ENCODE assay signal across 9 cellular contexts in genomic region chr11:133078591-133079179, GRCh38.
DNase-seq lines count a peak whose midpoint lies in the region; ATAC-seq and TF ChIP-seq lines count a peak whose summit lies in the region.
"Had no signal": no experiment of that assay in that cellular context is flagged by ENCODE, and none has a peak within 500 bp of the region (broad histone marks: within the 10 kb centered on the region; RNA-seq: fewer than 3 reads in every experiment).

No MANE protein-coding gene starts in this region.

- ATAC-seq in activated T-cell treated with anti-CD3 and anti-CD28 coated beads, Interleukin-2, amount 50 U/mL, for 72 hours (replicated peaks in 1 of 2) = no peak
- ATAC-seq in HG02759 (IDR thresholded peaks at IDR 0.05; ENCODE audit: unreplicated experiment) = peak; percentile 44

- no peaks in the 10 kb centered on the region for H3K9me3 ChIP-seq in breast epithelium
- no peaks in the 10 kb centered on the region for H3K9me3 ChIP-seq in vagina
- H3K9me3 ChIP-seq: suprapubic skin had no signal

- H3K4me3 ChIP-seq in breast epithelium (no peak overlapping the region), vagina (no peak overlapping the region)
- H3K4me3 ChIP-seq: suprapubic skin had no signal

- H3K9me3 Mint-ChIP-seq in activated T-cell treated with anti-CD3 and anti-CD28 coated beads, Interleukin-2, amount 50 U/mL, for 72 hours = no peaks in the 10 kb centered on the region
- no peaks in the 10 kb centered on the region for H3K9me3 Mint-ChIP-seq in activated T-cell treated with anti-CD3 and anti-CD28 coated beads, Interleukin-2, amount 50 U/mL, for 24 hours

- no peaks in the 10 kb centered on the region for H3K36me3 ChIP-seq in breast epithelium
- no peaks in the 10 kb centered on the region for H3K36me3 ChIP-seq in vagina
- H3K36me3 ChIP-seq: suprapubic skin had no signal

- TF ChIP-seq POLR2A in breast epithelium (IDR thresholded peaks at IDR 0.05) = no peak
- no peak for TF ChIP-seq POLR2A in vagina (IDR thresholded peaks at IDR 0.05)

- TF ChIP-seq CTCF in breast epithelium (IDR thresholded peaks at IDR 0.05) (peak; percentile 8 to 39 (median 26)), vagina (IDR thresholded peaks at IDR 0.05) (peak; percentile 20 to 35 (median 30))

- intact Hi-C loops in breast epithelium (cut with DNase I; ENCODE audit: low total_unique reads) (no loop called here), vagina (cut with DNase I) (no loop called here)

- H3K36me3 Mint-ChIP-seq in activated T-cell treated with anti-CD3 and anti-CD28 coated beads, Interleukin-2, amount 50 U/mL, for 72 hours (ENCODE audit: insufficient read depth in 2 of 2) = no peaks in the 10 kb centered on the region
- H3K36me3 Mint-ChIP-seq in activated T-cell treated with anti-CD3 and anti-CD28 coated beads, Interleukin-2, amount 50 U/mL, for 24 hours (ENCODE audit: low read depth) = no peaks in the 10 kb centered on the region

- no peak overlapping the region for H3K4me3 Mint-ChIP-seq in activated T-cell treated with anti-CD3 and anti-CD28 coated beads, Interleukin-2, amount 50 U/mL, for 72 hours
- H3K4me3 Mint-ChIP-seq in activated T-cell treated with anti-CD3 and anti-CD28 coated beads, Interleukin-2, amount 50 U/mL, for 24 hours = no peak overlapping the region

- H3K4me1 ChIP-seq in breast epithelium = no peaks in the 10 kb centered on the region
- peaks cover 8% of the 10 kb centered on the region for H3K4me1 ChIP-seq in vagina

- no peak overlapping the region for H3K27ac Mint-ChIP-seq in activated T-cell treated with anti-CD3 and anti-CD28 coated beads, Interleukin-2, amount 50 U/mL, for 72 hours
- H3K27ac Mint-ChIP-seq in activated T-cell treated with anti-CD3 and anti-CD28 coated beads, Interleukin-2, amount 50 U/mL, for 24 hours = no peak overlapping the region

- peak; percentile 30 to 43 for DNase-seq in activated T-cell treated with anti-CD3 and anti-CD28 coated beads, Interleukin-2, amount 50 U/mL, for 72 hours
- no peak for DNase-seq in activated T-cell treated with anti-CD3 and anti-CD28 coated beads, Interleukin-2, amount 50 U/mL, for 24 hours
- DNase-seq in NCI-H774 (lab: John Stamatoyannopoulos, UW) (peak; percentile 20), breast epithelium (ENCODE audit: low spot score in 2 of 2) (no peak), left kidney (ENCODE audit: low read depth, low spot score) (peak; percentile 67), vagina (ENCODE audit: extremely low spot score in 2 of 2) (no peak), amniotic stem cell (lab: John Stamatoyannopoulos, UW) (no peak)

- H3K27ac ChIP-seq in breast epithelium (no peak overlapping the region), vagina (no peak overlapping the region)
- H3K27ac ChIP-seq: suprapubic skin had no signal

- H3K27me3 Mint-ChIP-seq in activated T-cell treated with anti-CD3 and anti-CD28 coated beads, Interleukin-2, amount 50 U/mL, for 72 hours (ENCODE audit: low read depth) = peaks cover 12% of the 10 kb centered on the region
- peaks cover 26% of the 10 kb centered on the region for H3K27me3 Mint-ChIP-seq in activated T-cell treated with anti-CD3 and anti-CD28 coated beads, Interleukin-2, amount 50 U/mL, for 24 hours

- H3K27me3 ChIP-seq in breast epithelium (peaks cover 0 to 34% of the 10 kb centered on the region in 2 donors), vagina (no peaks in the 10 kb centered on the region)

- no peaks in the 10 kb centered on the region for H3K4me1 Mint-ChIP-seq in activated T-cell treated with anti-CD3 and anti-CD28 coated beads, Interleukin-2, amount 50 U/mL, for 72 hours (ENCODE audit: low read depth)
- H3K4me1 Mint-ChIP-seq in activated T-cell treated with anti-CD3 and anti-CD28 coated beads, Interleukin-2, amount 50 U/mL, for 24 hours (ENCODE audit: low read depth) = no peaks in the 10 kb centered on the region

Comparison
In these comparisons a context has a peak if more than half of its experiments do, and no peak if none do; other contexts are left out.
1. DNase-seq: peak in activated T-cell treated with anti-CD3 and anti-CD28 coated beads, Interleukin-2, amount 50 U/mL, for 72 hours (2 of 2), NCI-H774 (single experiment) and left kidney (single experiment); none in activated T-cell treated with anti-CD3 and anti-CD28 coated beads, Interleukin-2, amount 50 U/mL, for 24 hours (single experiment), breast epithelium (0 of 2), vagina (0 of 2) and amniotic stem cell (single experiment).